Comparison of ENCODE assay signal across 19 cellular contexts in the genomic region with DNA sequence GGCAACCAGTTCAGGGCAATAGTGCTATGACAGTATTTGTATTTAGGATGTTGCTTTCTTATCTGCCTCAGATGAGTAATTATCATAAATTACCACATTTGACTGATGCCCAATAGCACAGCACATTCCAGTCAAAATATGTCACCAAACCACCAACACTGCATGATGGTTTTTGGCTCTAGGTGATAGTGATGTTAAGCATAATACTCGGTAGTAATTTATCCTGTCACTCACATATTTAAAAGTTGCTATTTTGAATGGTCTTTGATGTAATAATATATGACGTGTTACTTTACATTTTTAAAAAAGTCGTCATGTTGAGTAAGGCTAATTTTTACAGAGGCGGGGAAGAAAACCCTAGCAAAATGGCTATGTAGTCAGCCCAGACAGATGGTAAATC. TPM values are rescaled to one million over a fixed set of nuclear protein-coding genes. Genes with fewer than 3 reads are reported as not detected.
A peak's percentile ranks its signal among the peaks of the same experiment; 100 is the strongest.
DNase-seq lines count a peak whose midpoint lies in the region; ATAC-seq, FAIRE-seq and TF ChIP-seq lines count a peak whose summit lies in the region.
"Had no signal": no experiment of that assay in that cellular context is flagged by ENCODE, and none has a peak within 500 bp of the region (broad histone marks: within the 10 kb centered on the region; RNA-seq: fewer than 3 reads in every experiment).

No MANE protein-coding gene starts in this region.

- CTCF ChIA-PET in HepG2 (lab: Yijun Ruan, JAX; ENCODE audit: low intra/inter-chr PET ratio, low total read pairs) = no interaction called here

- WGBS in HepG2 (ENCODE audit: low lambda C conversion rate) = 27% methylated on average over 4 of the region's 4 CpGs
- 58% methylated on average over 4 of the region's 4 CpGs for WGBS in right lobe of liver (ENCODE audit: insufficient coverage, low coverage, low lambda C conversion rate, missing lambda C conversion rate)

- no peak overlapping the region for H3K27ac ChIP-seq in HepG2 (ENCODE audit: extremely low read length, insufficient read depth, low read length)
- no peak overlapping the region for H3K27ac ChIP-seq in right lobe of liver
- H3K27ac ChIP-seq: C4-2B had no signal

- in situ Hi-C loops in HepG2 (cut with HindIII; ENCODE audit: extremely low pct_ligation_motif_present, low pct_unique_long_range_greater_than_20kb) = no loop called here

- H3K27me3 ChIP-seq in HepG2 (ENCODE audit: control insufficient read depth in 1 of 2, insufficient read depth in 2 of 2, low read length in 2 of 2) = no peaks in the 10 kb centered on the region
- H3K27me3 ChIP-seq in right lobe of liver = no peaks in the 10 kb centered on the region

- no peaks in the 10 kb centered on the region for H3K9me3 ChIP-seq in HepG2 (ENCODE audit: low read length)
- no peaks in the 10 kb centered on the region for H3K9me3 ChIP-seq in right lobe of liver

- no peak overlapping the region for H3K4me3 ChIP-seq in HepG2 (replicated peaks in 1 of 3; ENCODE audit: insufficient read depth in 1 of 3, low read depth in 2 of 3, low read length in 3 of 3)
- no peak overlapping the region for H3K4me3 ChIP-seq in right lobe of liver
- H3K4me3 ChIP-seq: SK-N-MC had no signal

- H3K9ac ChIP-seq in HepG2 (ENCODE audit: insufficient read depth, low read depth, low read length) = no peak overlapping the region

- intact Hi-C loops in HepG2 (cut with micrococcal nuclease; ENCODE audit: unreplicated experiment) = no loop called here
- intact Hi-C loops in right lobe of liver (cut with DNase I) = no loop called here

- no peaks in the 10 kb centered on the region for H4K20me1 ChIP-seq in HepG2 (ENCODE audit: insufficient read depth, low read length)

- H3K4me1 ChIP-seq in HepG2 (ENCODE audit: insufficient read depth, low read length) (no peaks in the 10 kb centered on the region), right lobe of liver (peaks cover 0 to 11% (median 0%) of the 10 kb centered on the region in 4 donors)

- BruUV-seq in HepG2 (replicated peaks; lab: Mats Ljungman, UMichigan) = no TSS peak

- TF ChIP-seq CTCF in HepG2 (CRISPR knock-in tag; IDR thresholded peaks at IDR 0.05) (no peak), right lobe of liver (IDR thresholded peaks at IDR 0.05) (no peak)

- H3K4me2 ChIP-seq in HepG2 (ENCODE audit: low read depth, low read length) = no peak overlapping the region

- no peak for TF ChIP-seq RAD21 in HepG2 (CRISPR knock-in tag; IDR thresholded peaks at IDR 0.05)

- ATAC-seq in HepG2 = no peak
- no peak for ATAC-seq in right lobe of liver
- ATAC-seq in HG03342 (IDR thresholded peaks at IDR 0.05; ENCODE audit: unreplicated experiment) = no peak
- no peak for ATAC-seq in esophagus mucosa

- no peaks in the 10 kb centered on the region for H3K79me2 ChIP-seq in HepG2 (ENCODE audit: insufficient read depth, low read length)

- POLR2A ChIA-PET in HepG2 (lab: Yijun Ruan, JAX) = no interaction called here

- TF ChIP-seq EP300 in HepG2 (IDR thresholded peaks at IDR 0.05; ENCODE audit: low read depth in 2 of 2, low read length in 2 of 2) (no peak), HepG2 (CRISPR knock-in tag; IDR thresholded peaks at IDR 0.05; ENCODE audit: borderline replicate concordance) (no peak)

- no peak for DNase-seq in HepG2 (ENCODE audit: low spot score)
- DNase-seq in right lobe of liver = no peak
- peak; percentile 91 for DNase-seq in amniotic epithelial cell (ENCODE audit: low read depth)
- DNase-seq in glomerular visceral epithelial cell (ENCODE audit: extremely low spot score) = peak; percentile 33
- DNase-seq in urothelium cell line (ENCODE audit: low spot score) = peak; percentile 40
- no peak for DNase-seq in activated gamma-delta T cell treated with Interleukin-2 at 50 U/mL for 16 hours
- DNase-seq: activated CD4-positive, alpha-beta T cell treated with anti-CD3 and anti-CD28 coated beads, Interleukin-2, amount 10 ng/mL, durations not matched to agents 24 days and 14 days; activated CD8-positive, alpha-beta memory T cell treated with anti-CD3 and anti-CD28 coated beads, Interleukin-2, amount 50 U/mL, for 48 hours; anterior cingulate cortex; HCEC 1CT; MM.1S; NCI-H1930; NCI-H510A treated with DMSO at 0.1 percent for 48 hours; stimulated activated naive CD4-positive, alpha-beta T cell had no signal

- FAIRE-seq in HepG2 (lab: Jason Lieb, UNC) (no peak), urothelium cell line (lab: Jason Lieb, UNC) (no peak)
- FAIRE-seq: TTC549 had no signal

- no peaks in the 10 kb centered on the region for H3K36me3 ChIP-seq in HepG2 (replicated peaks in 1 of 2; ENCODE audit: control insufficient read depth in 1 of 2, insufficient read depth in 2 of 2, low read length in 2 of 2)
- H3K36me3 ChIP-seq in right lobe of liver = no peaks in the 10 kb centered on the region

- TF ChIP-seq POLR2A in HepG2 (IDR thresholded peaks at IDR 0.05; ENCODE audit: insufficient read depth in 1 of 2, low read depth in 2 of 2, low read length in 2 of 2) (no peak), right lobe of liver (IDR thresholded peaks at IDR 0.05) (no peak)

- H2AFZ ChIP-seq in HepG2 (ENCODE audit: low read length) = no peak overlapping the region

TF ChIP-seq in HepG2, 621 proteins besides CTCF, POLR2A, EP300 and RAD21:
- peak; percentile 66; the same call in 1 of the 2 replicates for TF ChIP-seq CREB1 (IDR thresholded peaks at IDR 0.05)
- TF ChIP-seq CREB1 (CRISPR knock-in tag; IDR thresholded peaks at IDR 0.05) = no peak
- TF ChIP-seq HDAC6 (IDR thresholded peaks at IDR 0.05; ENCODE audit: low read depth, low read length) = no peak
- TF ChIP-seq PTBP1 (IDR thresholded peaks at IDR 0.05; ENCODE audit: low read depth, low read length, poor library complexity, severe bottlenecking) = no peak
- TF ChIP-seq, protein P1, sequence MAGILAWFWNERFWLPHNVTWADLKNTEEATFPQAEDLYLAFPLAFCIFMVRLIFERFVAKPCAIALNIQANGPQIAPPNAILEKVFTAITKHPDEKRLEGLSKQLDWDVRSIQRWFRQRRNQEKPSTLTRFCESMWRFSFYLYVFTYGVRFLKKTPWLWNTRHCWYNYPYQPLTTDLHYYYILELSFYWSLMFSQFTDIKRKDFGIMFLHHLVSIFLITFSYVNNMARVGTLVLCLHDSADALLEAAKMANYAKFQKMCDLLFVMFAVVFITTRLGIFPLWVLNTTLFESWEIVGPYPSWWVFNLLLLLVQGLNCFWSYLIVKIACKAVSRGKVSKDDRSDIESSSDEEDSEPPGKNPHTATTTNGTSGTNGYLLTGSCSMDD (CRISPR knock-in tag; IDR thresholded peaks at IDR 0.05) = no peak
- TF ChIP-seq, protein P2, sequence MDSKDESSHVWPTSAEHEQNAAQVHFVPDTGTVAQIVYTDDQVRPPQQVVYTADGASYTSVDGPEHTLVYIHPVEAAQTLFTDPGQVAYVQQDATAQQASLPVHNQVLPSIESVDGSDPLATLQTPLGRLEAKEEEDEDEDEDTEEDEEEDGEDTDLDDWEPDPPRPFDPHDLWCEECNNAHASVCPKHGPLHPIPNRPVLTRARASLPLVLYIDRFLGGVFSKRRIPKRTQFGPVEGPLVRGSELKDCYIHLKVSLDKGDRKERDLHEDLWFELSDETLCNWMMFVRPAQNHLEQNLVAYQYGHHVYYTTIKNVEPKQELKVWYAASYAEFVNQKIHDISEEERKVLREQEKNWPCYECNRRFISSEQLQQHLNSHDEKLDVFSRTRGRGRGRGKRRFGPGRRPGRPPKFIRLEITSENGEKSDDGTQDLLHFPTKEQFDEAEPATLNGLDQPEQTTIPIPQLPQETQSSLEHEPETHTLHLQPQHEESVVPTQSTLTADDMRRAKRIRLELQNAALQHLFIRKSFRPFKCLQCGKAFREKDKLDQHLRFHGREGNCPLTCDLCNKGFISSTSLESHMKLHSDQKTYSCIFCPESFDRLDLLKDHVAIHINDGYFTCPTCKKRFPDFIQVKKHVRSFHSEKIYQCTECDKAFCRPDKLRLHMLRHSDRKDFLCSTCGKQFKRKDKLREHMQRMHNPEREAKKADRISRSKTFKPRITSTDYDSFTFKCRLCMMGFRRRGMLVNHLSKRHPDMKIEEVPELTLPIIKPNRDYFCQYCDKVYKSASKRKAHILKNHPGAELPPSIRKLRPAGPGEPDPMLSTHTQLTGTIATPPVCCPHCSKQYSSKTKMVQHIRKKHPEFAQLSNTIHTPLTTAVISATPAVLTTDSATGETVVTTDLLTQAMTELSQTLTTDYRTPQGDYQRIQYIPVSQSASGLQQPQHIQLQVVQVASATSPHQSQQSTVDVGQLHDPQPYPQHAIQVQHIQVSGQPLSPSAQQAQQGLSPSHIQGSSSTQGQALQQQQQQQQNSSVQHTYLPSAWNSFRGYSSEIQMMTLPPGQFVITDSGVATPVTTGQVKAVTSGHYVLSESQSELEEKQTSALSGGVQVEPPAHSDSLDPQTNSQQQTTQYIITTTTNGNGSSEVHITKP (CRISPR knock-in tag; IDR thresholded peaks at IDR 0.05; ENCODE audit: low read depth) = no peak
- no peak for TF ChIP-seq ZNF160 (CRISPR knock-in tag; IDR thresholded peaks at IDR 0.05)
- TF ChIP-seq FLYWCH1 (CRISPR knock-in tag; IDR thresholded peaks at IDR 0.05) = no peak
- no peak for TF ChIP-seq ZNF24 (IDR thresholded peaks at IDR 0.05)
TF ChIP-seq in HepG2: peak in this region for 1.

RNA-seq across cellular contexts. Expression of a gene that starts 42.5 kb away (rescaled TPM):
- total RNA-seq in HepG2 (2016; rRNA removed; fragmentation: Illumina TruSeq; extraction: Trizol) (not detected in 2 replicates), right lobe of liver (under 1 TPM; 0.50 to 0.71 (median 0.63) TPM), esophagus mucosa (0.16 TPM)
- total RNA-seq in HepG2 (2016; cell fraction: cytosol; rRNA removed; fragmentation: Illumina TruSeq; extraction: Trizol; ENCODE audit: low read depth) = not detected in 2 replicates
- total RNA-seq in HepG2 (2016; cell fraction: insoluble cytoplasmic fraction; rRNA removed; fragmentation: Illumina TruSeq; extraction: Trizol) = not detected in 2 replicates
- total RNA-seq in HepG2 (2016; cell fraction: membrane; rRNA removed; fragmentation: Illumina TruSeq; extraction: Trizol) = not detected in 2 replicates
- not detected in 2 replicates for total RNA-seq in HepG2 (2016; cell fraction: nucleus; rRNA removed; fragmentation: Illumina TruSeq; extraction: Trizol)
- polyA plus RNA-seq in HepG2 (2011; rRNA removed) = not detected in 2 replicates
- polyA plus RNA-seq in HepG2 (2011; cell fraction: cytosol; rRNA removed) = not detected in 2 replicates
- polyA plus RNA-seq in HepG2 (2011; cell fraction: nucleus; rRNA removed) = not detected in 2 replicates
- not detected in 2 replicates for polyA plus RNA-seq in HepG2 (2012)
- not detected in 2 replicates for polyA plus RNA-seq in HepG2 (2016; cell fraction: cytosol; fragmentation: Illumina TruSeq; extraction: Trizol; ENCODE audit: low read depth)
- polyA plus RNA-seq in HepG2 (2016; cell fraction: insoluble cytoplasmic fraction; fragmentation: Illumina TruSeq; extraction: Trizol; ENCODE audit: low read depth) = not detected in 2 replicates
- not detected in 2 replicates for polyA plus RNA-seq in HepG2 (2016; cell fraction: membrane; fragmentation: Illumina TruSeq; extraction: Trizol; ENCODE audit: low read depth)
- not detected in 2 replicates for polyA plus RNA-seq in HepG2 (2016; cell fraction: nucleus; fragmentation: Illumina TruSeq; extraction: Trizol; ENCODE audit: insufficient read depth, low read depth)
- polyA minus RNA-seq in HepG2 (2011; rRNA and poly(A)+ RNA removed; ENCODE audit: low replicate concordance) = not detected in 2 replicates
- not detected in 2 replicates for polyA minus RNA-seq in HepG2 (2011; cell fraction: cytosol; rRNA and poly(A)+ RNA removed)
- not detected in 2 replicates for polyA minus RNA-seq in HepG2 (2011; cell fraction: nucleus; rRNA and poly(A)+ RNA removed)
- total RNA-seq: activated CD4-positive, alpha-beta T cell treated with anti-CD3 and anti-CD28 coated beads, Interleukin-2, amount 10 ng/mL, durations not matched to agents 24 days and 14 days had no signal

Comparison
In these comparisons a context has a peak if more than half of its experiments do, and no peak if none do; other contexts are left out.
1. DNase-seq: peak in amniotic epithelial cell (single experiment), glomerular visceral epithelial cell (single experiment) and urothelium cell line (single experiment); none in HepG2 (single experiment), right lobe of liver (0 of 3) and activated gamma-delta T cell treated with Interleukin-2 at 50 U/mL for 16 hours (single experiment).